8 cellular contexts compared by ENCODE assay signal in the genomic region with DNA sequence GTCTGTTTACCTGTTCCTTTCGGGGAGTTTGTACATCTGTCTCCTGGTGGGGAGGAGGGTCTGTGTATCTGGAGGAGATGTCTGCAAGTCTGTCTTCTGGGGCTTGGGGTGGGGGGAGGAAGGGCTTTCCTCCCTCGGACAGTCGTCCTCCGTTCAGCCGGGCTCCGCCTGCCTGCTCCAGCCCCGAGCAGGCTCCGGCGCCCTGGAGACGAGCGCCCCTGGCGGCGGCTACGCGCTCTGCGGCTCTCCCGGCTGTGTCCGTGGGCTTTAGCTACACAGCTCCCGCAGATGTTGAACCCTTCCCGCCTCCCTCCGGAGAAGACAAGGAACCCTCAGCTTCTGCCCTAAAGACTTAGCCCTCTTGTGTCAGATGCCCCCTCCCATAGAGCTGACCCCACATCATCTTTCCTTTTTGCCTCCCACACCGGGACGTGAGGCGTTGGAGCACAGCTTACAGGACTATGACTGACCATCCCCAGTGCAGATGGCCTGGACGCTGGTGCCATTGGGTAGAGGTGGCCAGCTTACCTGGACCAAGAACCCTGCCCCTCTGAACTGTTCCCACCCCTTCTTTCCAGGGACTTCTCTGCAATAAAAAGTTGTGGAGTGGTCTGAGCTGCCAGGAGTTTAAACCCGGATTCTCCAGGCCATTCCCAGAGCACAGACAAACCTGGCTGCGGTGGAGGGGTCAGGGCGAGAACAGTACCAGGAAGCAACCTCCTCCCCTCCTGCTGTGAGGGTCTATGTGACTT. TPM values are rescaled to one million over a fixed set of nuclear protein-coding genes. Genes with fewer than 3 reads are reported as not detected.
DNase-seq lines count a peak whose midpoint lies in the region; ATAC-seq, FAIRE-seq and TF ChIP-seq lines count a peak whose summit lies in the region.

No MANE protein-coding gene starts in this region.

- H3K79me2 ChIP-seq in neural progenitor cell (ENCODE audit: low read depth): no peaks in the 10 kb centered on the region

- no peaks in the 10 kb centered on the region for H3K9me3 Mint-ChIP-seq in activated T-helper 17 cell treated with anti-CD3 and anti-CD28 coated beads, Interleukin-2, amount 50 U/mL, for 72 hours
- no peaks in the 10 kb centered on the region for H3K9me3 Mint-ChIP-seq in neural progenitor cell

- H3K36me3 ChIP-seq in neural progenitor cell (no peaks in the 10 kb centered on the region), stomach (no peaks in the 10 kb centered on the region)

- FAIRE-seq in RCC 7860 (lab: Jason Lieb, UNC): no peak

- H2AFZ ChIP-seq in neural progenitor cell (replicated peaks): peak overlapping the region; percentile 99

- WGBS in stomach, 5 donors: 22 to 29% (median 23%) methylated on average over 23 to 28 of the region's 28 CpGs

- peak; percentile 99 for TF ChIP-seq CTCF in GM13977 (IDR thresholded peaks at IDR 0.05; ENCODE audit: extremely low read depth, insufficient read depth, missing control alignments)
- peak; percentile 100 for TF ChIP-seq CTCF in foreskin fibroblast (IDR thresholded peaks at IDR 0.05; ENCODE audit: low read depth, low read length)
- TF ChIP-seq CTCF in neural progenitor cell (IDR thresholded peaks at IDR 0.05): peak; percentile 92
- TF ChIP-seq CTCF in stomach (IDR thresholded peaks at IDR 0.05): peak in 5 of 7 experiments; percentile 44 to 99 (median 94)

- peaks cover 8% of the 10 kb centered on the region for H3K4me1 ChIP-seq in neural progenitor cell
- H3K4me1 ChIP-seq in stomach: peaks cover 15 to 34% (median 26%) of the 10 kb centered on the region in 4 donors

- H3K27ac ChIP-seq in neural progenitor cell (no peak overlapping the region), stomach (peak overlapping the region in 3 of 5 donors; percentile 66 to 91 (median 74))

- H3K9me3 ChIP-seq in neural progenitor cell (ENCODE audit: low read depth) (no peaks in the 10 kb centered on the region), stomach (no peaks in the 10 kb centered on the region)

- no peaks in the 10 kb centered on the region for H4K20me1 ChIP-seq in neural progenitor cell (ENCODE audit: low read depth)

- peaks cover 19% of the 10 kb centered on the region for H3K27me3 Mint-ChIP-seq in activated T-helper 17 cell treated with anti-CD3 and anti-CD28 coated beads, Interleukin-2, amount 50 U/mL, for 72 hours
- peaks cover 8% of the 10 kb centered on the region for H3K27me3 Mint-ChIP-seq in neural progenitor cell (ENCODE audit: insufficient read depth, low read depth)

- peaks cover 22% of the 10 kb centered on the region for H3K27me3 ChIP-seq in neural progenitor cell
- H3K27me3 ChIP-seq in stomach: peaks cover 0 to 33% (median 0%) of the 10 kb centered on the region in 3 donors

- ATAC-seq in activated T-helper 17 cell treated with anti-CD3 and anti-CD28 coated beads, Interleukin-2, amount 50 U/mL, for 72 hours (replicated peaks): peak; percentile 97

- H3K4me2 ChIP-seq in neural progenitor cell: peak overlapping the region; percentile 81

- H3K4me3 Mint-ChIP-seq in activated T-helper 17 cell treated with anti-CD3 and anti-CD28 coated beads, Interleukin-2, amount 50 U/mL, for 72 hours: peak overlapping the region; percentile 18
- H3K4me3 Mint-ChIP-seq in neural progenitor cell: peak overlapping the region; percentile 73

- no peak overlapping the region for H3K9ac ChIP-seq in neural progenitor cell

- no peak for TF ChIP-seq EP300 in stomach (IDR thresholded peaks at IDR 0.05)

- H3K4me3 ChIP-seq in foreskin fibroblast (ENCODE audit: low read depth in 1 of 2, low read length in 2 of 2): peak overlapping the region; percentile 16 to 38
- peak overlapping the region; percentile 43 for H3K4me3 ChIP-seq in neural progenitor cell
- peak overlapping the region in 3 of 4 donors; percentile 8 to 27 (median 21) for H3K4me3 ChIP-seq in stomach

- TF ChIP-seq POLR2A in stomach (IDR thresholded peaks at IDR 0.05): no peak

- no peaks in the 10 kb centered on the region for H3K4me1 Mint-ChIP-seq in activated T-helper 17 cell treated with anti-CD3 and anti-CD28 coated beads, Interleukin-2, amount 50 U/mL, for 72 hours
- peaks cover 25% of the 10 kb centered on the region for H3K4me1 Mint-ChIP-seq in neural progenitor cell

- no peaks in the 10 kb centered on the region for H3F3A ChIP-seq in neural progenitor cell (ENCODE audit: low read depth)

- no peaks in the 10 kb centered on the region for H3K36me3 Mint-ChIP-seq in activated T-helper 17 cell treated with anti-CD3 and anti-CD28 coated beads, Interleukin-2, amount 50 U/mL, for 72 hours (ENCODE audit: low read depth)
- no peaks in the 10 kb centered on the region for H3K36me3 Mint-ChIP-seq in neural progenitor cell

- DNase-seq in 8988T (peak; percentile 89), GM13977 (ENCODE audit: low spot score) (peak; percentile 90), HT-29 (ENCODE audit: low spot score) (peak; percentile 89), RCC 7860 (ENCODE audit: low spot score) (peak; percentile 47), foreskin fibroblast (peak; percentile 55 to 90), neural progenitor cell (ENCODE audit: low spot score) (peak; percentile 83), stomach (peak; percentile 85)

- in situ Hi-C loops in GM13977 (cut with MboI; ENCODE audit: low pct_unique_long_range_greater_than_20kb, low sequenced_read_pairs, unreplicated experiment): no loop called here

- intact Hi-C loops in stomach (cut with DNase I; ENCODE audit: low total_unique reads): no loop called here

- no peak overlapping the region for H3K27ac Mint-ChIP-seq in activated T-helper 17 cell treated with anti-CD3 and anti-CD28 coated beads, Interleukin-2, amount 50 U/mL, for 72 hours
- H3K27ac Mint-ChIP-seq in neural progenitor cell: peak overlapping the region; percentile 75

RNA-seq across cellular contexts. Expression of a gene that starts 4.7 kb away (rescaled TPM):
- total RNA-seq in HT-29 (2014; rRNA removed; shearing (Covaris generic)): 0.13 and 0.81 TPM in 2 replicates
- total RNA-seq in activated T-helper 17 cell treated with anti-CD3 and anti-CD28 coated beads, Interleukin-2, amount 50 U/mL, for 72 hours: 1 to 10 TPM in 1 of 2 donors, under 1 TPM in 1; 0.56 to 2.1 TPM
- not detected in 2 replicates for total RNA-seq in neural progenitor cell (ENCODE audit: low replicate concordance)
- not detected for total RNA-seq in stomach
- polyA plus RNA-seq in stomach: not detected

RNA-seq across cellular contexts. Expression of a gene that starts 12.2 kb away (rescaled TPM):
- total RNA-seq in HT-29 (2014; rRNA removed; shearing (Covaris generic)): 0.21 TPM in 1 of 2 replicates, not detected in the other
- not detected for total RNA-seq in activated T-helper 17 cell treated with anti-CD3 and anti-CD28 coated beads, Interleukin-2, amount 50 U/mL, for 72 hours
- 0.09 TPM in 1 of 2 replicates, not detected in the other for total RNA-seq in neural progenitor cell (ENCODE audit: low replicate concordance)
- total RNA-seq in stomach: not detected
- polyA plus RNA-seq in stomach: under 1 TPM in 1 of 3 donors, not detected in 2; 0.15 TPM

RNA-seq across cellular contexts. Expression of a gene that starts 42.1 kb away (rescaled TPM):
- total RNA-seq in HT-29 (2014; rRNA removed; shearing (Covaris generic)): 0.10 and 0.94 TPM in 2 replicates
- total RNA-seq in activated T-helper 17 cell treated with anti-CD3 and anti-CD28 coated beads, Interleukin-2, amount 50 U/mL, for 72 hours: not detected
- not detected in 2 replicates for total RNA-seq in neural progenitor cell (ENCODE audit: low replicate concordance)
- total RNA-seq in stomach: not detected
- polyA plus RNA-seq in stomach: not detected

RNA-seq across cellular contexts. Expression of a gene that starts 46.1 kb away (rescaled TPM):
- 3.8 and 11.9 TPM in 2 replicates for total RNA-seq in HT-29 (2014; rRNA removed; shearing (Covaris generic))
- 10 to 100 TPM in 1 of 2 donors, 1 to 10 TPM in 1; 7.6 to 12.5 TPM for total RNA-seq in activated T-helper 17 cell treated with anti-CD3 and anti-CD28 coated beads, Interleukin-2, amount 50 U/mL, for 72 hours
- total RNA-seq in neural progenitor cell (ENCODE audit: low replicate concordance) (3.2 TPM in 1 of 2 replicates, not detected in the other), stomach (100 to 1,000 TPM in 1 of 5 donors, 10 to 100 TPM in 2, not detected in 2; 47.0 to 186 (median 95.8) TPM)
- polyA plus RNA-seq in stomach: 100 to 1,000 TPM in 2 of 3 donors, 1 to 10 TPM in 1; 6.4 to 214 (median 138) TPM
